In genomic region chr1:161364332-161364731, GRCh38 we compare ENCODE assay signal across 21 cellular contexts. TPM values are rescaled to one million over a fixed set of nuclear protein-coding genes. Genes with fewer than 3 reads are reported as not detected.
"Had no signal": no experiment of that assay in that cellular context is flagged by ENCODE, and none has a peak within 500 bp of the region (broad histone marks: within the 10 kb centered on the region; RNA-seq: fewer than 3 reads in every experiment).

No MANE protein-coding gene starts in this region.

- H3K9me3 Mint-ChIP-seq: naive thymus-derived CD4-positive, alpha-beta T cell had no signal

- ATAC-seq: activated CD4-positive, CD25-positive, alpha-beta regulatory T cell treated with anti-CD3 and anti-CD28 coated beads, Interleukin-2, amount 50 U/mL, for 24 hours; gastroesophageal sphincter; left colon; naive thymus-derived CD4-positive, alpha-beta T cell; pancreas; sciatic nerve; SK-N-SH treated with all-trans-retinoic acid at 6 μM for 48 hours had no signal

- H3K4me3 Mint-ChIP-seq: naive thymus-derived CD4-positive, alpha-beta T cell had no signal

- H3K9me3 ChIP-seq: gastroesophageal sphincter, pancreas, transverse colon had no signal

- DNase-seq: activated gamma-delta T cell; dermis blood vessel endothelial cell; left colon; naive thymus-derived CD4-positive, alpha-beta T cell; pancreas; SHP77 treated with DMSO at 0.1 percent for 48 hours; stimulated activated CD4-positive, alpha-beta T cell treated with anti-CD3 and anti-CD28 coated beads, Interleukin-2, amount 100 ng/mL, for 24 hours; T-helper 1 cell; T1000; transverse colon had no signal

- H3K27me3 ChIP-seq: gastroesophageal sphincter, pancreas, transverse colon had no signal

- H3K27ac ChIP-seq: gastroesophageal sphincter, pancreas, transverse colon had no signal

- H3K27me3 Mint-ChIP-seq: naive thymus-derived CD4-positive, alpha-beta T cell had no signal

- H3K36me3 ChIP-seq: pancreas had no signal

- H3K4me3 ChIP-seq: gastroesophageal sphincter, lung, pancreas, transverse colon had no signal

RNA-seq across cellular contexts. Expression of gene CFAP126, which starts 3.3 kb away (rescaled TPM):
- total RNA-seq: activated CD8-positive, alpha-beta memory T cell treated with anti-CD3 and anti-CD28 coated beads for 36 hours; astrocyte; bronchial epithelial cell; chondrocyte; dermis blood vessel endothelial cell; epithelial cell of proximal tubule; gastroesophageal sphincter; left colon; mononuclear cell; naive thymus-derived CD4-positive, alpha-beta T cell; transverse colon had no signal
- polyA plus RNA-seq: naive thymus-derived CD4-positive, alpha-beta T cell had no signal

RNA-seq across cellular contexts. Expression of gene MPZ, which starts 54.6 kb away (rescaled TPM):
- polyA plus RNA-seq: naive thymus-derived CD4-positive, alpha-beta T cell had no signal
